Comparison of ENCODE assay signal across 8 cellular contexts in the genomic region with DNA sequence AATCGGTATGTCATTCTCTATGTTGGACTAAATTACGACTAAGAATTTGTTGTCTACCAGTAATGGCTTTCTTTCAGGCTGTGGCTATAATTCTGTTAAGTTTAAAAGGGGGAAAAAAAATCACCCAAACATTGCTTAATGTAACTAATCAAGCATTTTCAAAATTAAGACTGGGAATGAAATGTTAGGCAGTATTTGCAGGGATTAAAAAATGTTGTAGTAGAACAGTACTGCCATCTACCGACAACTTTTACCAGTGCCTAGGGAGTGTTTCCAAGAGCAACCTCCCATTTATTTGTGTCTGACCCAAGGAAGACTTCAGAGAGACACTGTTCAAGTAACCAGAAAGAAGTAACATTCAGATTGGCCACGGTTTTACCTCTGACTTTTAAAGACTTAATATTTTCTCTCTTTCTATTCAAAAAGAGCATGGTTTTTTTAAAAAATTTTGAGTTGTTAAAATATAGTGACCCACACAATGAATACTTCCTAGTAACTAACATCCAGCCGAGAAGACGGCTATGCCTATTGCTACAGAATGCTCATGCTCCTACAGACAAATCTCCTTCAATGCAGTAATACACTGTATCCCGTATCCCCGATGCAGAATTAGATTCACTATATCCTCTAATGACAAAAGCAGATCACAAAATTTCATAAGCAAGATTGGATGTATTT.
DNase-seq lines count a peak whose midpoint lies in the region; ATAC-seq and TF ChIP-seq lines count a peak whose summit lies in the region.

No MANE protein-coding gene starts in this region.

- no peak overlapping the region for H3K56ac ChIP-seq in H9 (ENCODE audit: insufficient read length, low read depth, low read length)

- H2AK5ac ChIP-seq in H9 (ENCODE audit: insufficient read length, low read length): no peak overlapping the region

- H3K4me3 ChIP-seq in WI38 (ENCODE audit: low read depth, low read length) (no peak overlapping the region), cardiac muscle cell (no peak overlapping the region)

- H2BK15ac ChIP-seq in H9 (ENCODE audit: low read depth, low read length): no peak overlapping the region

- no peak overlapping the region for H3K9ac ChIP-seq in H9 (ENCODE audit: extremely low read depth, insufficient read length, low read length)

- no peak overlapping the region for H2BK12ac ChIP-seq in H9 (ENCODE audit: insufficient read length, low read depth, low read length)

- no peak overlapping the region for H2BK120ac ChIP-seq in H9 (ENCODE audit: low read depth, low read length, poor library complexity, severe bottlenecking)

- H3K27ac ChIP-seq in H9 (ENCODE audit: insufficient read length, low read depth, low read length) (no peak overlapping the region), cardiac muscle cell (no peak overlapping the region)

- peaks cover 3% of the 10 kb centered on the region for H3K79me1 ChIP-seq in H9 (ENCODE audit: insufficient read depth, low read depth, low read length, poor library complexity, severe bottlenecking)

- H3K4me1 ChIP-seq in H9 (ENCODE audit: insufficient read depth, low read length) (peaks cover 19% of the 10 kb centered on the region), cardiac muscle cell (ENCODE audit: low read depth) (peaks cover 12% of the 10 kb centered on the region)

- H2AFZ ChIP-seq in H9 (ENCODE audit: low read length): no peak overlapping the region

- no peaks in the 10 kb centered on the region for H3K27me3 ChIP-seq in H9 (ENCODE audit: insufficient read depth, low read length)
- H3K27me3 ChIP-seq in cardiac muscle cell: no peaks in the 10 kb centered on the region

- H3K23me2 ChIP-seq in H9 (ENCODE audit: insufficient read length, low read depth, low read length, poor library complexity, severe bottlenecking): no peaks in the 10 kb centered on the region

- peaks cover 48 to 57% of the 10 kb centered on the region in 2 experiments for H3K4me1 Mint-ChIP-seq in H9

- WGBS in H9 (ENCODE audit: extremely low coverage, insufficient read length, low lambda C conversion rate): no CpG with 5 or more reads among the region's 8 CpGs

- no peak overlapping the region for H3K4ac ChIP-seq in H9 (ENCODE audit: low read depth, low read length)

- 0 out of 7 replicates have a peak overlapping the region, but pooled peaks of 2 of the 3 experiments have one; percentile 30 to 50 for H3K27ac Mint-ChIP-seq in H9

- no peaks in the 10 kb centered on the region for H3K36me3 ChIP-seq in cardiac muscle cell

- no peak overlapping the region for H3K4me2 ChIP-seq in H9 (ENCODE audit: insufficient read depth, insufficient read length, low read length)

- ATAC-seq in GM19023 (IDR thresholded peaks at IDR 0.05; ENCODE audit: unreplicated experiment) (no peak), HG02981 (IDR thresholded peaks at IDR 0.05; ENCODE audit: unreplicated experiment) (no peak)

- no peak overlapping the region for H3K14ac ChIP-seq in H9 (ENCODE audit: insufficient read depth, low read length)

- H3K27me3 Mint-ChIP-seq in H9 (ENCODE audit: low read depth): no peaks in the 10 kb centered on the region

- H3K9me3 ChIP-seq in H9 (ENCODE audit: control insufficient read depth, low read depth, low read length) (no peaks in the 10 kb centered on the region), cardiac muscle cell (ENCODE audit: low read depth) (no peaks in the 10 kb centered on the region)

- H4K91ac ChIP-seq in H9 (ENCODE audit: insufficient read length, low read depth, low read length): no peak overlapping the region

- peak; percentile 51 for DNase-seq in Daoy (ENCODE audit: low read depth)
- DNase-seq in H9: no peak
- DNase-seq in NCI-H2029 treated with DMSO at 0.1 percent for 48 hours (lab: John Stamatoyannopoulos, UW): peak; percentile 89
- peak; percentile 69 to 88 for DNase-seq in cardiac muscle cell (ENCODE audit: low read depth in 1 of 2, low spot score in 1 of 2)
- peak; percentile 46 for DNase-seq in putamen (ENCODE audit: low spot score)

- H3K23ac ChIP-seq in H9 (ENCODE audit: insufficient read length, low read depth, low read length): no peak overlapping the region

- H4K8ac ChIP-seq in H9 (replicated peaks; ENCODE audit: insufficient read length, low read depth, low read length): no peak overlapping the region

- TF ChIP-seq CTCF in H9 (conservative IDR thresholded peaks at IDR 0.05): peak; percentile 90
- peak; percentile 52 for TF ChIP-seq CTCF in WI38 (IDR thresholded peaks at IDR 0.05; ENCODE audit: low read depth, low read length)
- peak; percentile 77 for TF ChIP-seq CTCF in cardiac muscle cell (IDR thresholded peaks at IDR 0.05; ENCODE audit: low read depth, low read length)

- no peaks in the 10 kb centered on the region for H3K36me3 Mint-ChIP-seq in H9 (ENCODE audit: insufficient read depth in 1 of 3, low read depth in 3 of 3)

- H3K4me3 Mint-ChIP-seq in H9: no peak overlapping the region

- H2BK20ac ChIP-seq in H9 (ENCODE audit: low read depth, low read length, poor library complexity, severe bottlenecking): no peak overlapping the region

- H3K18ac ChIP-seq in H9 (ENCODE audit: insufficient read length, low read depth, low read length): no peak overlapping the region

- H3K79me2 ChIP-seq in H9 (ENCODE audit: insufficient read depth, low read length): no peaks in the 10 kb centered on the region

- no peak overlapping the region for H2BK5ac ChIP-seq in H9 (ENCODE audit: insufficient read length, low read length)

- no peak overlapping the region for H3T11ph ChIP-seq in H9 (ENCODE audit: low read length)

- no peaks in the 10 kb centered on the region for H4K20me1 ChIP-seq in H9 (ENCODE audit: control insufficient read depth, insufficient read depth, insufficient read length)

- no peak overlapping the region for H4K5ac ChIP-seq in H9 (ENCODE audit: insufficient read length, low read depth, low read length)

- H3K9me3 Mint-ChIP-seq in H9: no peaks in the 10 kb centered on the region
